ENCODE assay signal across 1 cellular context in genomic region chr3:45631486-45631885, GRCh38.
TF ChIP-seq lines count a peak whose summit lies in the region.

No MANE protein-coding gene starts in this region.

TF ChIP-seq in GM23338, 12 proteins besides CTCF, POLR2A, EP300 and RAD21 (continued from another document):
- no peak for TF ChIP-seq ZNF462 (CRISPR knock-in tag; IDR thresholded peaks at IDR 0.05)
TF ChIP-seq in GM23338: peak in this region for 0.
